Comparison of ENCODE assay signal across 10 cellular contexts in the genomic region with DNA sequence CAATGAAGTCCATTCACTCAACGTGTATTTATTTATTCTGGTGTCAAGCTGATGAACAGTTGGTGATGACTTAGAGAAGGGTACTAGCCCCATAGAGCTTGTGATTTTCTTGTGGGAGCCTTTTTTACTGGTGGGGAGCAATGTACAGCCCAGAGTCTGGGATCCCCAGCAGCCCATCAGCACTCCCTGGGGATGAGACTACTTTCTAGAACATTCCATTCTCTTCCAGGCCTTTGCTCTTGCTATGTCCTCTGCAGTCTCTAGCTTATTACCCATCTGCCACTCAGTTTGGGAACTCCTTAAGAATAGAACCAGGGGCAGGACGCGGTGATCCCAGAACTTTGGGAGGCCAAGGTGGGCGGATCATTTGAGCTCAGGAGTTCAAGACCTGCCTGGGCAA. TPM values are rescaled to one million over a fixed set of nuclear protein-coding genes. Genes with fewer than 3 reads are reported as not detected.
DNase-seq lines count a peak whose midpoint lies in the region; ATAC-seq and TF ChIP-seq lines count a peak whose summit lies in the region.
"Had no signal": no experiment of that assay in that cellular context is flagged by ENCODE, and none has a peak within 500 bp of the region (broad histone marks: within the 10 kb centered on the region; RNA-seq: fewer than 3 reads in every experiment).

No MANE protein-coding gene starts in this region.

- POLR2A ChIA-PET in CD8-positive, alpha-beta memory T cell (lab: Charles Lee) = interaction anchor here (0.7 kb wide), 1 partner anchor 1832 kb away, joined by 3 read pairs; no protein-coding TSS in a partner anchor
- POLR2A ChIA-PET in naive thymus-derived CD8-positive, alpha-beta T cell (lab: Charles Lee) = interaction anchor here (0.8 to 2.2 kb wide), 7 partner anchors 8 to 22 kb away, joined by 3 to 11 read pairs (median 4); partner anchors contain the start of gene SLC2A1

- peaks cover 96% of the 10 kb centered on the region for H4K20me1 ChIP-seq in Karpas-422 (ENCODE audit: insufficient read depth, low read depth, low read length)

- TF ChIP-seq CTCF in ascending aorta (IDR thresholded peaks at IDR 0.05) (no peak), omental fat pad (IDR thresholded peaks at IDR 0.05) (no peak)

- H3K79me2 ChIP-seq in ACC112 (ENCODE audit: control insufficient read depth, insufficient read depth, low read length, unreplicated experiment) (peaks cover 81% of the 10 kb centered on the region), Karpas-422 (ENCODE audit: low read length) (peaks cover 99% of the 10 kb centered on the region)

- H3K36me3 ChIP-seq in ACC112 (ENCODE audit: insufficient read depth, low read length) (peaks cover 12% of the 10 kb centered on the region; the same call in 1 of the 2 replicates), ascending aorta (peaks cover 0 to 2% of the 10 kb centered on the region in 2 donors), Karpas-422 (ENCODE audit: insufficient read depth, low read length) (peaks cover 27% of the 10 kb centered on the region)
- H3K36me3 ChIP-seq in CD8-positive, alpha-beta memory T cell (ENCODE audit: insufficient read depth, low read length) = peaks cover 9% of the 10 kb centered on the region

- no peaks in the 10 kb centered on the region for H3K9me2 ChIP-seq in Karpas-422 (replicated peaks; ENCODE audit: insufficient read depth, low read length)

- CTCF ChIA-PET in CD8-positive, alpha-beta memory T cell (lab: Charles Lee) = interaction anchor here (0.9 to 1.9 kb wide), 5 partner anchors 11 to 127 kb away, joined by 3 to 9 read pairs (median 4); no protein-coding TSS in a partner anchor

- DNase-seq in CD8-positive, alpha-beta memory T cell = no peak
- DNase-seq in ascending aorta (ENCODE audit: low spot score in 2 of 2) = no peak
- DNase-seq in naive thymus-derived CD8-positive, alpha-beta T cell = no peak
- DNase-seq in omental fat pad (ENCODE audit: low spot score) = no peak
- DNase-seq in Karpas-422 = no peak
- DNase-seq in SIG-M5 treated with dmso at 0.1 percent for 504 hours (lab: John Stamatoyannopoulos, UW; ENCODE audit: unreplicated experiment) = no peak
- DNase-seq: NCI-H2171 had no signal

- H3K4me3 Mint-ChIP-seq in CD8-positive, alpha-beta memory T cell = peak overlapping the region in 3 of 7 donors; percentile 35 to 69 (median 43)
- H3K4me3 Mint-ChIP-seq in naive thymus-derived CD8-positive, alpha-beta T cell = peak overlapping the region in 3 of 10 donors; percentile 20 to 51 (median 39)
- H3K4me3 Mint-ChIP-seq: nephron had no signal

- peaks cover 8 to 60% (median 9%) of the 10 kb centered on the region in 3 donors for H3K36me3 Mint-ChIP-seq in CD8-positive, alpha-beta memory T cell
- peaks cover 0 to 43% (median 0%) of the 10 kb centered on the region in 3 donors for H3K36me3 Mint-ChIP-seq in naive thymus-derived CD8-positive, alpha-beta T cell

- no peak overlapping the region for H2AFZ ChIP-seq in ACC112 (ENCODE audit: low read length, unreplicated experiment)
- H2AFZ ChIP-seq in Karpas-422 (ENCODE audit: low read length) = no peak overlapping the region

- no peaks in the 10 kb centered on the region for H3K9me3 ChIP-seq in CD8-positive, alpha-beta memory T cell (ENCODE audit: low read length)
- no peaks in the 10 kb centered on the region for H3K9me3 ChIP-seq in ascending aorta
- H3K9me3 ChIP-seq in Karpas-422 (ENCODE audit: low read length) = no peaks in the 10 kb centered on the region

- peaks cover 0 to 3% of the 10 kb centered on the region in 2 donors for H3K27me3 Mint-ChIP-seq in CD8-positive, alpha-beta memory T cell
- H3K27me3 Mint-ChIP-seq in naive thymus-derived CD8-positive, alpha-beta T cell = no peaks in the 10 kb centered on the region

- H3K27ac Mint-ChIP-seq in CD8-positive, alpha-beta memory T cell = peak overlapping the region in 7 of 8 donors; percentile 46 to 91 (median 90)
- H3K27ac Mint-ChIP-seq in naive thymus-derived CD8-positive, alpha-beta T cell = peak overlapping the region in 9 of 10 donors; percentile 17 to 92 (median 56)

- H3K4me1 Mint-ChIP-seq in CD8-positive, alpha-beta memory T cell = peaks cover 89 to 99% (median 96%) of the 10 kb centered on the region in 3 donors
- H3K4me1 Mint-ChIP-seq in naive thymus-derived CD8-positive, alpha-beta T cell = peaks cover 52 to 99% (median 98%) of the 10 kb centered on the region in 4 donors

- H3K27me3 ChIP-seq in ACC112 (ENCODE audit: insufficient read depth, low read length) (no peaks in the 10 kb centered on the region), ascending aorta (no peaks in the 10 kb centered on the region), Karpas-422 (ENCODE audit: low read length) (no peaks in the 10 kb centered on the region)
- no peaks in the 10 kb centered on the region for H3K27me3 ChIP-seq in CD8-positive, alpha-beta memory T cell (ENCODE audit: insufficient read depth, low read length, poor library complexity, severe bottlenecking)

- H3K4me2 ChIP-seq in Karpas-422 (ENCODE audit: low read depth, low read length, poor library complexity, severe bottlenecking) = no peak overlapping the region

- no peak overlapping the region for H3K9ac ChIP-seq in Karpas-422 (ENCODE audit: low read length)

- 0 out of 2 replicates have a peak overlapping the region, but pooled peaks have one; percentile 1 for H3K27ac ChIP-seq in ACC112 (ENCODE audit: low read depth, low read length)
- H3K27ac ChIP-seq in CD8-positive, alpha-beta memory T cell (ENCODE audit: low read depth, low read length) = no peak overlapping the region
- peak overlapping the region; percentile 41 to 93 for H3K27ac ChIP-seq in ascending aorta
- no peak overlapping the region for H3K27ac ChIP-seq in Karpas-422 (ENCODE audit: low read length)

- no peaks in the 10 kb centered on the region for H3K9me3 Mint-ChIP-seq in CD8-positive, alpha-beta memory T cell
- H3K9me3 Mint-ChIP-seq in naive thymus-derived CD8-positive, alpha-beta T cell = no peaks in the 10 kb centered on the region
- H3K9me3 Mint-ChIP-seq: nephron had no signal

- H3K4me1 ChIP-seq in ACC112 (ENCODE audit: control insufficient read depth, insufficient read depth, low read length, unreplicated experiment) = peaks cover 79% of the 10 kb centered on the region
- H3K4me1 ChIP-seq in CD8-positive, alpha-beta memory T cell (ENCODE audit: insufficient read depth, low read length) = peaks cover 98% of the 10 kb centered on the region
- H3K4me1 ChIP-seq in ascending aorta = peaks cover 19 to 41% of the 10 kb centered on the region in 2 donors
- peaks cover 92% of the 10 kb centered on the region for H3K4me1 ChIP-seq in Karpas-422 (ENCODE audit: low read length)

- intact Hi-C loops in ascending aorta (cut with DNase I) = loop anchor here (10.0 kb wide), 1 partner anchor 508 kb away; the partner anchor contains the start of gene HYI

- ATAC-seq in naive thymus-derived CD8-positive, alpha-beta T cell = no peak
- ATAC-seq in omental fat pad (ENCODE audit: low FRiP score) (no peak), HG03045 (IDR thresholded peaks at IDR 0.05; ENCODE audit: unreplicated experiment) (no peak)

- H3K4me3 ChIP-seq in ACC112 (ENCODE audit: low read depth, low read length) = no peak overlapping the region
- no peak overlapping the region for H3K4me3 ChIP-seq in CD8-positive, alpha-beta memory T cell (ENCODE audit: low read length)
- no peak overlapping the region for H3K4me3 ChIP-seq in ascending aorta
- H3K4me3 ChIP-seq in Karpas-422 (ENCODE audit: low read length) = no peak overlapping the region

RNA-seq across cellular contexts. Expression of gene SLC2A1, which starts 11.5 kb away (rescaled TPM):
- 100 to 1,000 TPM; 103 to 108 TPM for total RNA-seq in CD8-positive, alpha-beta memory T cell
- 42.6 TPM for polyA plus RNA-seq in CD8-positive, alpha-beta memory T cell
- total RNA-seq in ascending aorta (15.5 TPM), omental fat pad (10 to 100 TPM; 13.4 to 71.5 (median 48.0) TPM)
- 10 to 100 TPM; 57.2 to 57.3 TPM for total RNA-seq in naive thymus-derived CD8-positive, alpha-beta T cell
- 10 to 100 TPM; 17.7 to 22.8 (median 22.0) TPM for polyA plus RNA-seq in naive thymus-derived CD8-positive, alpha-beta T cell
- total RNA-seq in Karpas-422 (2014; rRNA removed; shearing (Covaris generic); ENCODE audit: low replicate concordance) = 72.2 and 83.8 TPM in 2 replicates

Comparison
In these comparisons a context has a peak if more than half of its experiments do, and no peak if none do; other contexts are left out.
1. H3K27ac ChIP-seq: peak in ACC112 (single experiment) and ascending aorta (2 of 2); none in CD8-positive, alpha-beta memory T cell (single experiment) and Karpas-422 (single experiment).